ENCODE assay signal across 8 cellular contexts in genomic region chr4:68348577-68348976, GRCh38. TPM values are rescaled to one million over a fixed set of nuclear protein-coding genes. Genes with fewer than 3 reads are reported as not detected.
DNase-seq lines count a peak whose midpoint lies in the region; ATAC-seq and TF ChIP-seq lines count a peak whose summit lies in the region.

No MANE protein-coding gene starts in this region.

- DNase-seq in BJ (ENCODE audit: low read depth) (no peak), KBM-7 (peak; percentile 15), cardiac fibroblast (ENCODE audit: low read depth in 2 of 2) (no peak), naive B cell (no peak), DMS153 (lab: John Stamatoyannopoulos, UW) (no peak), OCI-M2 (lab: John Stamatoyannopoulos, UW; ENCODE audit: unreplicated experiment) (no peak)

- H3K27me3 ChIP-seq in BJ (ENCODE audit: control insufficient read depth, insufficient read depth, low read length) = no peaks in the 10 kb centered on the region

- peaks cover 2% of the 10 kb centered on the region for H3K36me3 ChIP-seq in BJ (ENCODE audit: control insufficient read depth, insufficient read depth, low read length)

- peak overlapping the region; percentile 93 to 100 (median 98) for H3K4me3 Mint-ChIP-seq in naive B cell

- no peaks in the 10 kb centered on the region for H3K9me3 Mint-ChIP-seq in naive B cell

- H3K4me3 ChIP-seq in BJ (ENCODE audit: low read depth, low read length) (peak overlapping the region; percentile 94), cardiac fibroblast (replicated peaks in 1 of 2; ENCODE audit: low read depth in 2 of 2, low read length in 2 of 2) (peak overlapping the region; percentile 77 to 79)

- H3K4me1 Mint-ChIP-seq in naive B cell = peaks cover 41 to 55% (median 42%) of the 10 kb centered on the region in 3 donors

- in situ Hi-C loops in KBM-7 (cut with MboI; ENCODE audit: low pct_unique_long_range_greater_than_20kb, low sequenced_read_pairs) = no loop called here

- peaks cover 0 to 8% of the 10 kb centered on the region in 2 donors for H3K36me3 Mint-ChIP-seq in naive B cell

- no peaks in the 10 kb centered on the region for H3K27me3 Mint-ChIP-seq in naive B cell

- peak overlapping the region; percentile 98 to 100 (median 99) for H3K27ac Mint-ChIP-seq in naive B cell

- CTCF ChIA-PET in BJ (lab: Yijun Ruan, JAX) = interaction anchor here (1.6 kb wide), 1 partner anchor 77 kb away, joined by 5 read pairs; no protein-coding TSS in a partner anchor

- no peak for ATAC-seq in naive B cell (ENCODE audit: low read depth in 2 of 2)
- ATAC-seq in GM19328 (IDR thresholded peaks at IDR 0.05; ENCODE audit: unreplicated experiment) = no peak
- no peak for ATAC-seq in HG03378 (IDR thresholded peaks at IDR 0.05; ENCODE audit: unreplicated experiment)

- POLR2A ChIA-PET in BJ (lab: Charles Lee) = no interaction called here

- TF ChIP-seq CTCF in BJ (IDR thresholded peaks at IDR 0.05; ENCODE audit: insufficient read depth, low read depth, low read length) (no peak), cardiac fibroblast (IDR thresholded peaks at IDR 0.05; ENCODE audit: low read depth, low read length) (no peak)

RNA-seq across cellular contexts. Expression of gene YTHDC1, which starts 1.3 kb away (rescaled TPM):
- 21.6 and 41.4 TPM in 2 replicates for polyA plus RNA-seq in BJ (2011; rRNA removed)
- 23.5 and 29.6 TPM in 2 replicates for polyA minus RNA-seq in BJ (2011; rRNA and poly(A)+ RNA removed)
- 10 to 100 TPM; 13.8 to 49.5 (median 35.1) TPM for polyA plus RNA-seq in naive B cell (ENCODE audit: low read depth in 6 of 6)
